8 cellular contexts compared by ENCODE assay signal in genomic region chr13:110575322-110576069, GRCh38.
A peak's percentile ranks its signal among the peaks of the same experiment; 100 is the strongest.
DNase-seq lines count a peak whose midpoint lies in the region; ATAC-seq and TF ChIP-seq lines count a peak whose summit lies in the region.

No MANE protein-coding gene starts in this region.

- ATAC-seq in GM21423 (IDR thresholded peaks at IDR 0.05; ENCODE audit: unreplicated experiment) (peak; percentile 77), HG03520 (IDR thresholded peaks at IDR 0.05; ENCODE audit: unreplicated experiment) (peak; percentile 80)

- no peak for TF ChIP-seq CTCF in GM12875 (IDR thresholded peaks at IDR 0.05; ENCODE audit: borderline replicate concordance, insufficient read depth, low read depth, low read length)

- no peaks in the 10 kb centered on the region for H3K9me3 Mint-ChIP-seq in T-helper 1 cell treated with Interleukin-12 subunit alpha and Interleukin-12 subunit beta and Interleukin-4 antibody, amounts not matched to agents 30 μg/mL and 1 μg/mL, for 36 hours

- DNase-seq in kidney tubule cell (ENCODE audit: low spot score) (peak; percentile 49), NCI-H1048 (lab: John Stamatoyannopoulos, UW) (no peak), NCI-H2171 treated with DMSO at 0.1 percent for 48 hours (lab: John Stamatoyannopoulos, UW) (no peak), amniotic stem cell (lab: John Stamatoyannopoulos, UW) (no peak)

- H3K4me1 Mint-ChIP-seq in T-helper 1 cell treated with Interleukin-12 subunit alpha and Interleukin-12 subunit beta and Interleukin-4 antibody, amounts not matched to agents 30 μg/mL and 1 μg/mL, for 36 hours (ENCODE audit: low read depth): peaks cover 10% of the 10 kb centered on the region

- peaks cover 54% of the 10 kb centered on the region for H3K27me3 Mint-ChIP-seq in T-helper 1 cell treated with Interleukin-12 subunit alpha and Interleukin-12 subunit beta and Interleukin-4 antibody, amounts not matched to agents 30 μg/mL and 1 μg/mL, for 36 hours (ENCODE audit: low read depth)

- H3K36me3 Mint-ChIP-seq in T-helper 1 cell treated with Interleukin-12 subunit alpha and Interleukin-12 subunit beta and Interleukin-4 antibody, amounts not matched to agents 30 μg/mL and 1 μg/mL, for 36 hours (ENCODE audit: low read depth): no peaks in the 10 kb centered on the region

- H3K4me3 ChIP-seq in GM12875 (ENCODE audit: low read depth, low read length): peak overlapping the region; percentile 11

- peak overlapping the region; percentile 33 for H3K4me3 Mint-ChIP-seq in T-helper 1 cell treated with Interleukin-12 subunit alpha and Interleukin-12 subunit beta and Interleukin-4 antibody, amounts not matched to agents 30 μg/mL and 1 μg/mL, for 36 hours

- H3K27ac Mint-ChIP-seq in T-helper 1 cell treated with Interleukin-12 subunit alpha and Interleukin-12 subunit beta and Interleukin-4 antibody, amounts not matched to agents 30 μg/mL and 1 μg/mL, for 36 hours: no peak overlapping the region
